In genomic region chr2:78681386-78681785, GRCh38 we compare ENCODE assay signal across 22 cellular contexts.
"Had no signal": no experiment of that assay in that cellular context is flagged by ENCODE, and none has a peak within 500 bp of the region (broad histone marks: within the 10 kb centered on the region; RNA-seq: fewer than 3 reads in every experiment).

No MANE protein-coding gene starts in this region.

- H3K4me2 ChIP-seq: KMS-11 had no signal

- FAIRE-seq: K562, RCC 7860 had no signal

- H3K27me3 ChIP-seq: SJSA1 had no signal

- H3K27ac ChIP-seq: KMS-11, SJSA1, SK-N-MC had no signal

- H3K4me1 ChIP-seq: SJSA1 had no signal

- ATAC-seq: K562 had no signal

- H3K36me3 ChIP-seq: SJSA1 had no signal

- H3K9me3 ChIP-seq: SJSA1 had no signal

- DNase-seq: Kasumi-1, MM.1S, NCI-H1092 treated with DMSO at 0.1 percent for 48 hours, NCI-H1436, NCI-H187, NCI-H2029, NCI-H2081 treated with DMSO at 0.1 percent for 48 hours, NCI-H2171, NCI-H226, NCI-H446, NCI-H510A, NCI-H524 treated with DMSO at 0.1 percent for 48 hours, NCI-H69, NCI-H774, Right ventricle myocardium superior, RPMI8226, SIG-M5 had no signal

- H3K9ac ChIP-seq: KMS-11 had no signal

- H3K4me3 ChIP-seq: K562, SJSA1, SK-N-MC had no signal
